ENCODE assay signal across 1 cellular context in the genomic region with DNA sequence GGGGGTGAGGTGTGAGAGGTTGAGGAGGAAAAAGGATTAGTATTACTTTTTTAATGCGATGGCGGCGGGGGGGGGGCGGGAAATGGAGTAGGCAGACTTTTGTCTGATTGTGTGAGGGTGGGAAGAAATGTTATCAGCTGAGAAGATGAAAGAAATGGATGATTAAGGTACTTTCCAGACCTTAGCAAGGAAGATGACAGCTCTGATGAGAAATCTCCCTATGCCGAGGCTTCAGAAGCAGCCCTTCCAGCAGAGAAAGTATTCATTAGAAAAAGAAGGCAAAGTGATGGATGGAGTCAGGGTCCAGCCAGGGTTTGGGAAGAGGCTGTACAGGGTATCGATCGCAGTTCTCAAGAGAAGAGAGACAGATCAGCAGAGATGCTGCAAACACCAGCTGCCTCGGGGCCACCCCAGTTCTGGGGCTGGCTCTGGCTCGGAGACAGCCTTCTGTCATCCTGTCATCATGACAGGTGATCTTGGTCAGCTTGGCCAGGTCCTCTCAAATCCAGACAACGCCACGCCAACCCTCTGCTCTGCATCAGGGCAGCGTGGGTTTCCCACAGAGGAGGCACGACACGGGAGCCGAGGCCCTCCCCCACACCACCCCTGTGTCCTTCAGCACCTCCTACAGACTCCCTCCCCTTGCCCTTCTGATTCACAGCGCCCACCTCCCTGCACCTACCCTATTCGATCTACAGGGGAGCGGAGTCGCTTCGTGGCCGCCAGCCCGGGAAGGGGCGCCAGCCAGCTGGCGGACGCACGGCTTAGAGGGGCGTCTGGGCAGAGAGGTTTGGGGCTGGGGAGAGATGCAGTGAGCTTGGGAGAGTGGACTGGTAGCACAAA.
TF ChIP-seq lines count a peak whose summit lies in the region.

No MANE protein-coding gene starts in this region.

TF ChIP-seq in HEK293, 187 proteins besides CTCF, POLR2A, EP300 and RAD21 (continued from another document):
- TF ChIP-seq, protein P1, sequence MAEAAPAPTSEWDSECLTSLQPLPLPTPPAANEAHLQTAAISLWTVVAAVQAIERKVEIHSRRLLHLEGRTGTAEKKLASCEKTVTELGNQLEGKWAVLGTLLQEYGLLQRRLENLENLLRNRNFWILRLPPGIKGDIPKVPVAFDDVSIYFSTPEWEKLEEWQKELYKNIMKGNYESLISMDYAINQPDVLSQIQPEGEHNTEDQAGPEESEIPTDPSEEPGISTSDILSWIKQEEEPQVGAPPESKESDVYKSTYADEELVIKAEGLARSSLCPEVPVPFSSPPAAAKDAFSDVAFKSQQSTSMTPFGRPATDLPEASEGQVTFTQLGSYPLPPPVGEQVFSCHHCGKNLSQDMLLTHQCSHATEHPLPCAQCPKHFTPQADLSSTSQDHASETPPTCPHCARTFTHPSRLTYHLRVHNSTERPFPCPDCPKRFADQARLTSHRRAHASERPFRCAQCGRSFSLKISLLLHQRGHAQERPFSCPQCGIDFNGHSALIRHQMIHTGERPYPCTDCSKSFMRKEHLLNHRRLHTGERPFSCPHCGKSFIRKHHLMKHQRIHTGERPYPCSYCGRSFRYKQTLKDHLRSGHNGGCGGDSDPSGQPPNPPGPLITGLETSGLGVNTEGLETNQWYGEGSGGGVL (tag by site-specific recombination; IDR thresholded peaks at IDR 0.05) = peak; percentile 67
- no peak for TF ChIP-seq ZNF174 (tag by site-specific recombination; IDR thresholded peaks at IDR 0.05)
- TF ChIP-seq SCRT2 (tag by site-specific recombination; IDR thresholded peaks at IDR 0.05) = no peak
- no peak for TF ChIP-seq ZNF558 (tag by site-specific recombination; IDR thresholded peaks at IDR 0.05)
- TF ChIP-seq ZNF501 (tag by site-specific recombination; IDR thresholded peaks at IDR 0.05) = no peak
- TF ChIP-seq, protein P2, sequence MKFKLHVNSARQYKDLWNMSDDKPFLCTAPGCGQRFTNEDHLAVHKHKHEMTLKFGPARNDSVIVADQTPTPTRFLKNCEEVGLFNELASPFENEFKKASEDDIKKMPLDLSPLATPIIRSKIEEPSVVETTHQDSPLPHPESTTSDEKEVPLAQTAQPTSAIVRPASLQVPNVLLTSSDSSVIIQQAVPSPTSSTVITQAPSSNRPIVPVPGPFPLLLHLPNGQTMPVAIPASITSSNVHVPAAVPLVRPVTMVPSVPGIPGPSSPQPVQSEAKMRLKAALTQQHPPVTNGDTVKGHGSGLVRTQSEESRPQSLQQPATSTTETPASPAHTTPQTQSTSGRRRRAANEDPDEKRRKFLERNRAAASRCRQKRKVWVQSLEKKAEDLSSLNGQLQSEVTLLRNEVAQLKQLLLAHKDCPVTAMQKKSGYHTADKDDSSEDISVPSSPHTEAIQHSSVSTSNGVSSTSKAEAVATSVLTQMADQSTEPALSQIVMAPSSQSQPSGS (tag by site-specific recombination; IDR thresholded peaks at IDR 0.05; ENCODE audit: low read depth) = no peak
- TF ChIP-seq ZNF423 (tag by site-specific recombination; IDR thresholded peaks at IDR 0.05) = no peak
- peak; percentile 70 for TF ChIP-seq ZNF341 (tag by site-specific recombination; IDR thresholded peaks at IDR 0.05; ENCODE audit: low read depth)
- TF ChIP-seq, protein P3, sequence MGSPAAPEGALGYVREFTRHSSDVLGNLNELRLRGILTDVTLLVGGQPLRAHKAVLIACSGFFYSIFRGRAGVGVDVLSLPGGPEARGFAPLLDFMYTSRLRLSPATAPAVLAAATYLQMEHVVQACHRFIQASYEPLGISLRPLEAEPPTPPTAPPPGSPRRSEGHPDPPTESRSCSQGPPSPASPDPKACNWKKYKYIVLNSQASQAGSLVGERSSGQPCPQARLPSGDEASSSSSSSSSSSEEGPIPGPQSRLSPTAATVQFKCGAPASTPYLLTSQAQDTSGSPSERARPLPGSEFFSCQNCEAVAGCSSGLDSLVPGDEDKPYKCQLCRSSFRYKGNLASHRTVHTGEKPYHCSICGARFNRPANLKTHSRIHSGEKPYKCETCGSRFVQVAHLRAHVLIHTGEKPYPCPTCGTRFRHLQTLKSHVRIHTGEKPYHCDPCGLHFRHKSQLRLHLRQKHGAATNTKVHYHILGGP (tag by site-specific recombination; IDR thresholded peaks at IDR 0.05) = no peak
- no peak for TF ChIP-seq ZNF48 (tag by site-specific recombination; IDR thresholded peaks at IDR 0.05)
- TF ChIP-seq, protein P4, sequence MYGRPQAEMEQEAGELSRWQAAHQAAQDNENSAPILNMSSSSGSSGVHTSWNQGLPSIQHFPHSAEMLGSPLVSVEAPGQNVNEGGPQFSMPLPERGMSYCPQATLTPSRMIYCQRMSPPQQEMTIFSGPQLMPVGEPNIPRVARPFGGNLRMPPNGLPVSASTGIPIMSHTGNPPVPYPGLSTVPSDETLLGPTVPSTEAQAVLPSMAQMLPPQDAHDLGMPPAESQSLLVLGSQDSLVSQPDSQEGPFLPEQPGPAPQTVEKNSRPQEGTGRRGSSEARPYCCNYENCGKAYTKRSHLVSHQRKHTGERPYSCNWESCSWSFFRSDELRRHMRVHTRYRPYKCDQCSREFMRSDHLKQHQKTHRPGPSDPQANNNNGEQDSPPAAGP (tag by site-specific recombination; IDR thresholded peaks at IDR 0.05) = 0 out of 2 replicates have a peak, but pooled peaks have one; percentile 18
- TF ChIP-seq ZNF521 (tag by site-specific recombination; IDR thresholded peaks at IDR 0.05) = no peak
- peak; percentile 70 for TF ChIP-seq SP2 (tag by site-specific recombination; IDR thresholded peaks at IDR 0.05)
- TF ChIP-seq ZSCAN23 (tag by site-specific recombination; IDR thresholded peaks at IDR 0.05) = no peak
- TF ChIP-seq, protein P5, sequence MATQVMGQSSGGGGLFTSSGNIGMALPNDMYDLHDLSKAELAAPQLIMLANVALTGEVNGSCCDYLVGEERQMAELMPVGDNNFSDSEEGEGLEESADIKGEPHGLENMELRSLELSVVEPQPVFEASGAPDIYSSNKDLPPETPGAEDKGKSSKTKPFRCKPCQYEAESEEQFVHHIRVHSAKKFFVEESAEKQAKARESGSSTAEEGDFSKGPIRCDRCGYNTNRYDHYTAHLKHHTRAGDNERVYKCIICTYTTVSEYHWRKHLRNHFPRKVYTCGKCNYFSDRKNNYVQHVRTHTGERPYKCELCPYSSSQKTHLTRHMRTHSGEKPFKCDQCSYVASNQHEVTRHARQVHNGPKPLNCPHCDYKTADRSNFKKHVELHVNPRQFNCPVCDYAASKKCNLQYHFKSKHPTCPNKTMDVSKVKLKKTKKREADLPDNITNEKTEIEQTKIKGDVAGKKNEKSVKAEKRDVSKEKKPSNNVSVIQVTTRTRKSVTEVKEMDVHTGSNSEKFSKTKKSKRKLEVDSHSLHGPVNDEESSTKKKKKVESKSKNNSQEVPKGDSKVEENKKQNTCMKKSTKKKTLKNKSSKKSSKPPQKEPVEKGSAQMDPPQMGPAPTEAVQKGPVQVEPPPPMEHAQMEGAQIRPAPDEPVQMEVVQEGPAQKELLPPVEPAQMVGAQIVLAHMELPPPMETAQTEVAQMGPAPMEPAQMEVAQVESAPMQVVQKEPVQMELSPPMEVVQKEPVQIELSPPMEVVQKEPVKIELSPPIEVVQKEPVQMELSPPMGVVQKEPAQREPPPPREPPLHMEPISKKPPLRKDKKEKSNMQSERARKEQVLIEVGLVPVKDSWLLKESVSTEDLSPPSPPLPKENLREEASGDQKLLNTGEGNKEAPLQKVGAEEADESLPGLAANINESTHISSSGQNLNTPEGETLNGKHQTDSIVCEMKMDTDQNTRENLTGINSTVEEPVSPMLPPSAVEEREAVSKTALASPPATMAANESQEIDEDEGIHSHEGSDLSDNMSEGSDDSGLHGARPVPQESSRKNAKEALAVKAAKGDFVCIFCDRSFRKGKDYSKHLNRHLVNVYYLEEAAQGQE (tag by site-specific recombination; IDR thresholded peaks at IDR 0.05) = no peak
- no peak for TF ChIP-seq ZNF350 (tag by site-specific recombination; IDR thresholded peaks at IDR 0.05)
- no peak for TF ChIP-seq ZNF140 (tag by site-specific recombination; IDR thresholded peaks at IDR 0.05)
- TF ChIP-seq, protein P6, sequence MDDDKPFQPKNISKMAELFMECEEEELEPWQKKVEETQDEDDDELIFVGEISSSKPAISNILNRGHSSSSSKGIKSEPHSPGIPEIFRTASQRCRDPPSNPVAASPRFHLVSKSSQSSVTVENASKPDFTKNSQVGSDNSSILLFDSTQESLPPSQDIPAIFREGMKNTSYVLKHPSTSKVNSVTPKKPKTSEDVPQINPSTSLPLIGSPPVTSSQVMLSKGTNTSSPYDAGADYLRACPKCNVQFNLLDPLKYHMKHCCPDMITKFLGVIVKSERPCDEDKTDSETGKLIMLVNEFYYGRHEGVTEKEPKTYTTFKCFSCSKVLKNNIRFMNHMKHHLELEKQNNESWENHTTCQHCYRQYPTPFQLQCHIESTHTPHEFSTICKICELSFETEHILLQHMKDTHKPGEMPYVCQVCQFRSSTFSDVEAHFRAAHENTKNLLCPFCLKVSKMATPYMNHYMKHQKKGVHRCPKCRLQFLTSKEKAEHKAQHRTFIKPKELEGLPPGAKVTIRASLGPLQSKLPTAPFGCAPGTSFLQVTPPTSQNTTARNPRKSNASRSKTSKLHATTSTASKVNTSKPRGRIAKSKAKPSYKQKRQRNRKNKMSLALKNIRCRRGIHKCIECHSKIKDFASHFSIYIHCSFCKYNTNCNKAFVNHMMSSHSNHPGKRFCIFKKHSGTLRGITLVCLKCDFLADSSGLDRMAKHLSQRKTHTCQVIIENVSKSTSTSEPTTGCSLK (tag by site-specific recombination; IDR thresholded peaks at IDR 0.05) = no peak
- TF ChIP-seq ZNF404 (tag by site-specific recombination; IDR thresholded peaks at IDR 0.05) = no peak
- TF ChIP-seq OVOL3 (tag by site-specific recombination; IDR thresholded peaks at IDR 0.05) = no peak
- TF ChIP-seq, protein P7, sequence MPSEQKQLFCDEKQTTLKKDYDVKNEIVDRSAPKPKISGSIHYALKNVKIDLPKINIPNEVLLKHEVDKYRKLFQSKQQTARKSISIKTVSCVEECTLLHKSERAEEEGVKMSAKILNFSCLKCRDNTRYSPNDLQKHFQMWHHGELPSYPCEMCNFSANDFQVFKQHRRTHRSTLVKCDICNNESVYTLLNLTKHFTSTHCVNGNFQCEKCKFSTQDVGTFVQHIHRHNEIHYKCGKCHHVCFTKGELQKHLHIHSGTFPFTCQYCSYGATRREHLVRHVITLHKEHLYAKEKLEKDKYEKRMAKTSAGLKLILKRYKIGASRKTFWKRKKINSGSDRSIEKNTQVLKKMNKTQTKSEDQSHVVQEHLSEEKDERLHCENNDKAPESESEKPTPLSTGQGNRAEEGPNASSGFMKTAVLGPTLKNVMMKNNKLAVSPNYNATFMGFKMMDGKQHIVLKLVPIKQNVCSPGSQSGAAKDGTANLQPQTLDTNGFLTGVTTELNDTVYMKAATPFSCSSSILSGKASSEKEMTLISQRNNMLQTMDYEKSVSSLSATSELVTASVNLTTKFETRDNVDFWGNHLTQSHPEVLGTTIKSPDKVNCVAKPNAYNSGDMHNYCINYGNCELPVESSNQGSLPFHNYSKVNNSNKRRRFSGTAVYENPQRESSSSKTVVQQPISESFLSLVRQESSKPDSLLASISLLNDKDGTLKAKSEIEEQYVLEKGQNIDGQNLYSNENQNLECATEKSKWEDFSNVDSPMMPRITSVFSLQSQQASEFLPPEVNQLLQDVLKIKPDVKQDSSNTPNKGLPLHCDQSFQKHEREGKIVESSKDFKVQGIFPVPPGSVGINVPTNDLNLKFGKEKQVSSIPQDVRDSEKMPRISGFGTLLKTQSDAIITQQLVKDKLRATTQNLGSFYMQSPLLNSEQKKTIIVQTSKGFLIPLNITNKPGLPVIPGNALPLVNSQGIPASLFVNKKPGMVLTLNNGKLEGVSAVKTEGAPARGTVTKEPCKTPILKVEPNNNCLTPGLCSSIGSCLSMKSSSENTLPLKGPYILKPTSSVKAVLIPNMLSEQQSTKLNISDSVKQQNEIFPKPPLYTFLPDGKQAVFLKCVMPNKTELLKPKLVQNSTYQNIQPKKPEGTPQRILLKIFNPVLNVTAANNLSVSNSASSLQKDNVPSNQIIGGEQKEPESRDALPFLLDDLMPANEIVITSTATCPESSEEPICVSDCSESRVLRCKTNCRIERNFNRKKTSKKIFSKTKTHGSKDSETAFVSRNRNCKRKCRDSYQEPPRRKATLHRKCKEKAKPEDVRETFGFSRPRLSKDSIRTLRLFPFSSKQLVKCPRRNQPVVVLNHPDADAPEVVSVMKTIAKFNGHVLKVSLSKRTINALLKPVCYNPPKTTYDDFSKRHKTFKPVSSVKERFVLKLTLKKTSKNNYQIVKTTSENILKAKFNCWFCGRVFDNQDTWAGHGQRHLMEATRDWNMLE (tag by site-specific recombination; conservative IDR thresholded peaks at IDR 0.05; ENCODE audit: low read depth) = no peak
- peak; percentile 79 for TF ChIP-seq ZIC2 (tag by site-specific recombination; IDR thresholded peaks at IDR 0.05)
- no peak for TF ChIP-seq ZNF623 (tag by site-specific recombination; IDR thresholded peaks at IDR 0.05)
- TF ChIP-seq, protein P8, sequence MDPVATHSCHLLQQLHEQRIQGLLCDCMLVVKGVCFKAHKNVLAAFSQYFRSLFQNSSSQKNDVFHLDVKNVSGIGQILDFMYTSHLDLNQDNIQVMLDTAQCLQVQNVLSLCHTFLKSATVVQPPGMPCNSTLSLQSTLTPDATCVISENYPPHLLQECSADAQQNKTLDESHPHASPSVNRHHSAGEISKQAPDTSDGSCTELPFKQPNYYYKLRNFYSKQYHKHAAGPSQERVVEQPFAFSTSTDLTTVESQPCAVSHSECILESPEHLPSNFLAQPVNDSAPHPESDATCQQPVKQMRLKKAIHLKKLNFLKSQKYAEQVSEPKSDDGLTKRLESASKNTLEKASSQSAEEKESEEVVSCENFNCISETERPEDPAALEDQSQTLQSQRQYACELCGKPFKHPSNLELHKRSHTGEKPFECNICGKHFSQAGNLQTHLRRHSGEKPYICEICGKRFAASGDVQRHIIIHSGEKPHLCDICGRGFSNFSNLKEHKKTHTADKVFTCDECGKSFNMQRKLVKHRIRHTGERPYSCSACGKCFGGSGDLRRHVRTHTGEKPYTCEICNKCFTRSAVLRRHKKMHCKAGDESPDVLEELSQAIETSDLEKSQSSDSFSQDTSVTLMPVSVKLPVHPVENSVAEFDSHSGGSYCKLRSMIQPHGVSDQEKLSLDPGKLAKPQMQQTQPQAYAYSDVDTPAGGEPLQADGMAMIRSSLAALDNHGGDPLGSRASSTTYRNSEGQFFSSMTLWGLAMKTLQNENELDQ (tag by site-specific recombination; IDR thresholded peaks at IDR 0.05; ENCODE audit: low read depth) = no peak
- TF ChIP-seq ZNF266 (tag by site-specific recombination; IDR thresholded peaks at IDR 0.05; ENCODE audit: low read depth) = no peak
- no peak for TF ChIP-seq ZNF10 (tag by site-specific recombination; IDR thresholded peaks at IDR 0.05)
- TF ChIP-seq ZNF169 (tag by site-specific recombination; IDR thresholded peaks at IDR 0.05) = no peak
